Comparison of ENCODE assay signal across 8 cellular contexts in the genomic region with DNA sequence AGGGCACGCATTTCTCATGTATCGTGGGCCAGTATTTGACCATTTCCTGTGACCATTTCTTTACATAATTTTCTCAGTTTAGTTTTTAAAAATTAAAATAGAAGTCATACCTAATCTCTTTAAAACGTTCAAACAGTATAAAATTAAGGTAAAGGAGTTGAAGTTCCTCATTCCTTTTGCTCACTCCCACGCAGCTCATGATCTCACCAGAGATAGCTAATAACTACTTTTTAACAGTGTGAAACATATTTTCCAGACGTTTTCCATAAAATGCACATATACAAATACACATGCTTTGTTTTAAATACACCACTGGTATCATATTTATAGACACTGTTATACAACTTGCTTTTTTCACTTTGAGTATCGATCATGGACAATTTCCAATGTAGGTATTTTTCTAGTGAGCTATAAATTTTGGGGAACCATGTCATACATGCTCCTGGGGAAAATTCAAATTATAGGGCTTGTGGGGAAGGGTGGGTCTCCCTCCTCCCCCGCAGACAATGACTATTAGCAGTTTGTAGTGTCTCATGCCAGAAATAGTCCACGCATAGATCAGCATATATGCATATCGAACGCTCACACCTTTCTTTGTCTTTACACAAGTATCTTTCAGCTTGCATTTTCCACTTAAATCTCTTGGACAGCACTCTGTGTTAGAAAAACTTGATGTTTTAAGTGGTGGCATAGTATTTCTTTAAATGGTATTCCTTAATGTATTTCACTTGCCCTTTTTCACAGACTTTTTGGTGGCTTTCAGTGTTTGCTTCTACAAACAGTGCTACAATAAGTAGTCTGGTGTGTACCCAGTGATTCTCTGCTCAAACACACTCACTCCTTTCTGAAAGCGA.
DNase-seq lines count a peak whose midpoint lies in the region; ATAC-seq, FAIRE-seq and TF ChIP-seq lines count a peak whose summit lies in the region.

No MANE protein-coding gene starts in this region.

- intact Hi-C loops in mucosa of descending colon (cut with DNase I, micrococcal nuclease) = no loop called here

- no peak overlapping the region for H3K9ac ChIP-seq in endocrine pancreas (ENCODE audit: control insufficient read depth, insufficient read depth, low read length)

- DNase-seq in NCI-H82 (lab: John Stamatoyannopoulos, UW) (peak; percentile 37), NCI-H82 treated with DMSO at 0.1 percent for 48 hours (lab: John Stamatoyannopoulos, UW; ENCODE audit: unreplicated experiment) (no peak), NCI-H1694 treated with DMSO at 0.1 percent for 48 hours (lab: John Stamatoyannopoulos, UW) (peak; percentile 43), small intestine (peak; percentile 46), occipital lobe (lab: John Stamatoyannopoulos, UW) (no peak), mucosa of descending colon (no peak), UCSD-AML1 (lab: John Stamatoyannopoulos, UW; ENCODE audit: unreplicated experiment) (no peak)

- no peak for ATAC-seq in mucosa of descending colon

- FAIRE-seq in small intestine (lab: Jason Lieb, UNC) = no peak

- H3K36me3 ChIP-seq in endocrine pancreas (ENCODE audit: control insufficient read depth, insufficient read depth, low read length) = no peaks in the 10 kb centered on the region
- H3K36me3 ChIP-seq in small intestine (ENCODE audit: control insufficient read depth in 2 of 2, insufficient read depth in 2 of 2, low read length in 2 of 2) = no peaks in the 10 kb centered on the region
- H3K36me3 ChIP-seq in mucosa of descending colon (ENCODE audit: low read depth) = no peaks in the 10 kb centered on the region

- no peaks in the 10 kb centered on the region for H3K9me3 ChIP-seq in endocrine pancreas (ENCODE audit: control insufficient read depth, low read length)
- H3K9me3 ChIP-seq in small intestine (ENCODE audit: control insufficient read depth, low read depth) = no peaks in the 10 kb centered on the region
- H3K9me3 ChIP-seq in mucosa of descending colon = no peaks in the 10 kb centered on the region

- H3K4me3 ChIP-seq in endocrine pancreas (ENCODE audit: control insufficient read depth, insufficient read depth, low read length) (peak overlapping the region; percentile 56), small intestine (ENCODE audit: low read depth in 1 of 2, low read length in 2 of 2) (peak overlapping the region in 1 of 2 donors; percentile 14), mucosa of descending colon (no peak overlapping the region)

- no peak for TF ChIP-seq CTCF in mucosa of descending colon (IDR thresholded peaks at IDR 0.05)

- 11 to 44% (median 26%) methylated on average over 11 of the region's 11 CpGs for WGBS in small intestine, 3 donors

- H3K27ac ChIP-seq in small intestine (ENCODE audit: low read depth in 1 of 2, low read length in 1 of 2) = peak overlapping the region; percentile 81 to 87

- H3K27me3 ChIP-seq in endocrine pancreas (ENCODE audit: control insufficient read depth, insufficient read depth, low read length) = no peaks in the 10 kb centered on the region
- H3K27me3 ChIP-seq in small intestine (ENCODE audit: control insufficient read depth in 2 of 2, insufficient read depth in 2 of 2, low read length in 2 of 2) = no peaks in the 10 kb centered on the region

- H3K4me1 ChIP-seq in endocrine pancreas (ENCODE audit: control insufficient read depth, insufficient read depth, low read length) (peaks cover 7% of the 10 kb centered on the region), small intestine (ENCODE audit: control insufficient read depth in 2 of 2, insufficient read depth in 1 of 2, low read depth in 1 of 2, low read length in 1 of 2) (peaks cover 3 to 14% of the 10 kb centered on the region in 2 donors), mucosa of descending colon (ENCODE audit: low read depth) (peaks cover 15% of the 10 kb centered on the region)

Comparison
In these comparisons a context has a peak if more than half of its experiments do, and no peak if none do; other contexts are left out.
1. DNase-seq: peak in NCI-H82 (single experiment), NCI-H1694 treated with DMSO at 0.1 percent for 48 hours (single experiment) and small intestine (single experiment); none in NCI-H82 treated with DMSO at 0.1 percent for 48 hours (single experiment), occipital lobe (single experiment), mucosa of descending colon (0 of 3) and UCSD-AML1 (single experiment).